Comparison of ENCODE assay signal across 8 cellular contexts in genomic region chr20:47854687-47855212, GRCh38.
DNase-seq lines count a peak whose midpoint lies in the region; ATAC-seq and TF ChIP-seq lines count a peak whose summit lies in the region.

No MANE protein-coding gene starts in this region.

- TF ChIP-seq CTCF in GM12874 (IDR thresholded peaks at IDR 0.05; ENCODE audit: insufficient read depth, low read depth, low read length), result peak; percentile 54

- peak; percentile 23 for DNase-seq in A172 (ENCODE audit: low spot score)
- peak; percentile 85 for DNase-seq in NCI-H82 (lab: John Stamatoyannopoulos, UW)
- DNase-seq in fibroblast of gingiva (ENCODE audit: low read depth), result peak; percentile 31
- no peak for DNase-seq in NCI-H1048 (lab: John Stamatoyannopoulos, UW)

- ATAC-seq in HG02938 (IDR thresholded peaks at IDR 0.05; ENCODE audit: unreplicated experiment) (no peak), GM19455 (IDR thresholded peaks at IDR 0.05; ENCODE audit: unreplicated experiment) (no peak), GM21390 (IDR thresholded peaks at IDR 0.05; ENCODE audit: unreplicated experiment) (no peak)
